ENCODE assay signal across 17 cellular contexts in genomic region chr17:36918260-36918691, GRCh38. TPM values are rescaled to one million over a fixed set of nuclear protein-coding genes. Genes with fewer than 3 reads are reported as not detected.
A peak's percentile ranks its signal among the peaks of the same experiment; 100 is the strongest.
DNase-seq lines count a peak whose midpoint lies in the region; ATAC-seq, FAIRE-seq and TF ChIP-seq lines count a peak whose summit lies in the region.
"Had no signal": no experiment of that assay in that cellular context is flagged by ENCODE, and none has a peak within 500 bp of the region (broad histone marks: within the 10 kb centered on the region; RNA-seq: fewer than 3 reads in every experiment).

No MANE protein-coding gene starts in this region.

- H2AK5ac ChIP-seq in H1 (ENCODE audit: low read depth, low read length) = no peak overlapping the region; the same call in 1 of the 2 replicates

- 60% methylated on average over 3 of the region's 3 CpGs; no CpG with 5 or more reads in 1 of the 2 experiments for WGBS in H1 (ENCODE audit: extremely low coverage in 1 of 2, insufficient coverage in 1 of 2, insufficient read length in 1 of 2, insufficient replicate concordance in 2 of 2, low coverage in 1 of 2, low lambda C conversion rate in 2 of 2, missing lambda C conversion rate in 1 of 2), 2 experiments

- CTCF ChIA-PET in H1 (lab: Charles Lee; ENCODE audit: partially characterized antibody) = interaction anchor here (0.7 to 3.0 kb wide), 7 partner anchors 10 to 289 kb away, joined by 3 to 13 read pairs (median 4); no protein-coding TSS in a partner anchor

- H3K18ac ChIP-seq in H1 (ENCODE audit: extremely low read depth, low read length) = peak overlapping the region; percentile 75; the same call in 1 of the 2 replicates

- no peaks in the 10 kb centered on the region for H3K79me2 ChIP-seq in GM23338 (replicated peaks; ENCODE audit: insufficient read depth)
- no peaks in the 10 kb centered on the region for H3K79me2 ChIP-seq in H1 (ENCODE audit: control insufficient read depth in 1 of 2, insufficient read depth in 2 of 2, low read length in 2 of 2)
- H3K79me2 ChIP-seq in osteoblast (ENCODE audit: insufficient read depth, low read length) = no peaks in the 10 kb centered on the region

- no peak overlapping the region for H3K14ac ChIP-seq in H1 (ENCODE audit: insufficient read length)

- DNase-seq in GM23338 (ENCODE audit: low spot score) = peak; percentile 52
- peak; percentile 75 for DNase-seq in M059J (ENCODE audit: low read depth)
- DNase-seq in H1 (ENCODE audit: low read depth in 1 of 2, low spot score in 2 of 2) = no peak
- no peak for DNase-seq in osteoblast (ENCODE audit: insufficient read length, low spot score, missing footprints)
- DNase-seq in activated naive CD4-positive, alpha-beta T cell (lab: John Stamatoyannopoulos, UW) = no peak
- no peak for DNase-seq in head of caudate nucleus
- DNase-seq in endothelial cell (ENCODE audit: low spot score) = no peak
- DNase-seq: DMS153; NCI-H187; NCI-H524; stimulated activated naive B cell treated with anti-CD40 and anti-IgM and Interleukin-4, amounts not matched to agents 10 μg/mL and 1 μg/mL and 100 μg/mL, for 72 hours had no signal

- H3K36me3 Mint-ChIP-seq in GM23338 (ENCODE audit: low read depth) = no peaks in the 10 kb centered on the region
- peaks cover 4% of the 10 kb centered on the region for H3K36me3 Mint-ChIP-seq in endothelial cell (ENCODE audit: low read depth, unreplicated experiment)
- H3K36me3 Mint-ChIP-seq: memory B cell; stimulated activated naive B cell treated with anti-CD40 and anti-IgM and Interleukin-4, amounts not matched to agents 10 μg/mL and 1 μg/mL and 100 μg/mL, for 72 hours had no signal

- H3K27ac Mint-ChIP-seq in GM23338 (no peak overlapping the region), endothelial cell (ENCODE audit: unreplicated experiment) (no peak overlapping the region)
- H3K27ac Mint-ChIP-seq: memory B cell; stimulated activated naive B cell treated with anti-CD40 and anti-IgM and Interleukin-4, amounts not matched to agents 10 μg/mL and 1 μg/mL and 100 μg/mL, for 72 hours had no signal

- POLR2A ChIA-PET in H1 (lab: Charles Lee; ENCODE audit: partially characterized antibody) = interaction anchor here (0.9 to 1.3 kb wide), 3 partner anchors 10 to 64 kb away, joined by 3 to 4 read pairs (median 3); partner anchors contain the start of gene AATF

- ATAC-seq in GM23338 (peak; percentile 39), GM18502 (IDR thresholded peaks at IDR 0.05; ENCODE audit: poor library complexity, unreplicated experiment) (no peak)
- ATAC-seq: stimulated activated naive B cell treated with anti-CD40 and anti-IgM and Interleukin-4, amounts not matched to agents 10 μg/mL and 1 μg/mL and 100 μg/mL, for 72 hours had no signal

- TF ChIP-seq EP300 in H1 (IDR thresholded peaks at IDR 0.05; ENCODE audit: borderline replicate concordance in 1 of 2, low read depth in 2 of 2, low read length in 2 of 2) = no peak

- H3K56ac ChIP-seq in H1 (replicated peaks; ENCODE audit: insufficient read length, low read depth, low read length) = no peak overlapping the region

- peak overlapping the region; percentile 18 for H4K91ac ChIP-seq in H1 (replicated peaks; ENCODE audit: insufficient read length, low read length)

- H3F3A ChIP-seq in GM23338 (replicated peaks; ENCODE audit: low read depth) = peaks cover 4% of the 10 kb centered on the region; the same call in 1 of the 2 replicates

- no peak overlapping the region for H3K23ac ChIP-seq in H1 (ENCODE audit: insufficient read length)

- no peaks in the 10 kb centered on the region for H3K79me1 ChIP-seq in H1 (ENCODE audit: low read depth, low read length)

- peak overlapping the region; percentile 12 for H4K5ac ChIP-seq in H1 (ENCODE audit: insufficient read length, low read depth, low read length)

- TF ChIP-seq CTCF in GM23338 (conservative IDR thresholded peaks at IDR 0.05; ENCODE audit: low read depth in 2 of 2) = no peak
- TF ChIP-seq CTCF in H1 (IDR thresholded peaks at IDR 0.05; ENCODE audit: control extremely low read depth in 1 of 3, insufficient read depth in 1 of 3, low read depth in 1 of 3, low read length in 3 of 3) = no peak
- TF ChIP-seq CTCF in osteoblast (IDR thresholded peaks at IDR 0.05; ENCODE audit: extremely low read depth, low read depth, low read length) = no peak
- TF ChIP-seq CTCF in endothelial cell (IDR thresholded peaks at IDR 0.05; ENCODE audit: unreplicated experiment) = no peak

- H4K20me1 ChIP-seq in GM23338 (replicated peaks; ENCODE audit: insufficient read depth) (no peaks in the 10 kb centered on the region), H1 (replicated peaks in 1 of 2; ENCODE audit: control insufficient read depth in 1 of 2, insufficient read depth in 2 of 2, low read length in 2 of 2) (no peaks in the 10 kb centered on the region), osteoblast (ENCODE audit: insufficient read depth, low read length) (no peaks in the 10 kb centered on the region)

- peak overlapping the region; percentile 24; the same call in 1 of the 2 replicates for H3K4me2 ChIP-seq in GM23338
- peak overlapping the region; percentile 16 to 48; a peak in 1 of 4 replicates for H3K4me2 ChIP-seq in H1 (ENCODE audit: insufficient read depth in 1 of 2, low read depth in 2 of 2, low read length in 2 of 2)
- H3K4me2 ChIP-seq in osteoblast (ENCODE audit: insufficient read depth, low read length) = no peak overlapping the region
- H3K4me2 ChIP-seq: BLaER1 treated with 17β-estradiol and CSF1 and Interleukin-3, amounts not matched to agents 10 nM and 100 nM; KMS-11 had no signal

- H3K4me1 Mint-ChIP-seq in GM23338 (peaks cover 55% of the 10 kb centered on the region), endothelial cell (ENCODE audit: unreplicated experiment) (peaks cover 6% of the 10 kb centered on the region)
- H3K4me1 Mint-ChIP-seq: memory B cell had no signal

- no peak overlapping the region; the same call in 2 of the 3 replicates for H3K4me3 Mint-ChIP-seq in GM23338
- H3K4me3 Mint-ChIP-seq in endothelial cell (ENCODE audit: unreplicated experiment) = no peak overlapping the region
- H3K4me3 Mint-ChIP-seq: memory B cell; stimulated activated naive B cell treated with anti-CD40 and anti-IgM and Interleukin-4, amounts not matched to agents 10 μg/mL and 1 μg/mL and 100 μg/mL, for 72 hours had no signal

- peak overlapping the region; percentile 78; the same call in 1 of the 2 replicates for H2BK12ac ChIP-seq in H1 (ENCODE audit: low read depth, low read length)

- TF ChIP-seq RAD21 in H1 (IDR thresholded peaks at IDR 0.05 in 1 of 2, conservative IDR thresholded peaks at IDR 0.05 in 1 of 2; ENCODE audit: low read depth in 2 of 2, low read length in 2 of 2) = no peak

- no peaks in the 10 kb centered on the region for H3K27me3 ChIP-seq in GM23338 (ENCODE audit: insufficient read depth)
- peaks cover 0 to 5% (median 0%) of the 10 kb centered on the region in 4 experiments; a peak in 3 of 7 replicates for H3K27me3 ChIP-seq in H1 (replicated peaks in 1 of 4; ENCODE audit: control insufficient read depth in 3 of 4, extremely low read depth in 1 of 4, insufficient read depth in 3 of 4, low read length in 3 of 4)
- H3K27me3 ChIP-seq in osteoblast (ENCODE audit: insufficient read depth, low read length) = peaks cover 3% of the 10 kb centered on the region

- H2BK120ac ChIP-seq in H1 (replicated peaks; ENCODE audit: low read depth, low read length) = no peak overlapping the region

- no peaks in the 10 kb centered on the region for H3K23me2 ChIP-seq in H1 (ENCODE audit: low read depth, low read length)

- H3K4ac ChIP-seq in H1 (replicated peaks; ENCODE audit: insufficient read length, low read depth, low read length) = no peak overlapping the region

- H3K9ac ChIP-seq in H1 (replicated peaks in 1 of 4; ENCODE audit: extremely low read depth in 1 of 4, low read depth in 3 of 4, low read length in 3 of 4) = no peak overlapping the region
- H3K9ac ChIP-seq: BLaER1 treated with 17β-estradiol and CSF1 and Interleukin-3, amounts not matched to agents 10 nM and 100 nM; KMS-11 had no signal

- H3K4me1 ChIP-seq in GM23338 (ENCODE audit: insufficient read depth) = peaks cover 43% of the 10 kb centered on the region
- peaks cover 0 to 37% (median 25%) of the 10 kb centered on the region in 4 experiments; a peak in 6 of 7 replicates for H3K4me1 ChIP-seq in H1 (replicated peaks in 1 of 4; ENCODE audit: control insufficient read depth in 3 of 4, insufficient read depth in 4 of 4, low read length in 3 of 4)
- H3K4me1 ChIP-seq in osteoblast (ENCODE audit: insufficient read depth, low read length) = peaks cover 8% of the 10 kb centered on the region

- H3K9me3 ChIP-seq in H1 (ENCODE audit: insufficient read depth in 2 of 2, low read depth in 1 of 2, low read length in 1 of 2) (no peaks in the 10 kb centered on the region), osteoblast (ENCODE audit: low read depth, low read length) (no peaks in the 10 kb centered on the region)
- H3K9me3 ChIP-seq: BLaER1 treated with 17β-estradiol and CSF1 and Interleukin-3, amounts not matched to agents 10 nM and 100 nM had no signal

- H2AFZ ChIP-seq in GM23338 (peak overlapping the region; percentile 84; the same call in 1 of the 2 replicates), H1 (ENCODE audit: low read length) (peak overlapping the region; percentile 36; the same call in 1 of the 2 replicates), osteoblast (ENCODE audit: low read length) (peak overlapping the region; percentile 73)

- peak overlapping the region; percentile 9; the same call in 1 of the 2 replicates for H4K8ac ChIP-seq in H1 (ENCODE audit: extremely low read depth, insufficient read depth, low read length)

- H3K9me3 Mint-ChIP-seq in GM23338 = no peaks in the 10 kb centered on the region
- no peaks in the 10 kb centered on the region for H3K9me3 Mint-ChIP-seq in endothelial cell (ENCODE audit: unreplicated experiment)
- H3K9me3 Mint-ChIP-seq: memory B cell had no signal

- H2BK5ac ChIP-seq in H1 (ENCODE audit: low read depth, low read length) = peak overlapping the region; percentile 41; the same call in 1 of the 2 replicates

- intact Hi-C loops in head of caudate nucleus (cut with DNase I) = no loop called here

- H3K9me2 ChIP-seq in GM23338 (ENCODE audit: insufficient read depth) = no peaks in the 10 kb centered on the region

- H3K27me3 Mint-ChIP-seq in GM23338 (ENCODE audit: insufficient read depth, low read depth, poor library complexity) (peaks cover 22% of the 10 kb centered on the region), endothelial cell (ENCODE audit: unreplicated experiment) (peaks cover 4% of the 10 kb centered on the region)

- 0 out of 2 replicates have a peak overlapping the region, but pooled peaks have one; percentile 46 for H2BK15ac ChIP-seq in H1 (ENCODE audit: low read length)

- H3K27ac ChIP-seq in GM23338 (ENCODE audit: low read depth) (no peak overlapping the region), H1 (ENCODE audit: low read depth, low read length) (no peak overlapping the region), osteoblast (ENCODE audit: low read depth, low read length) (no peak overlapping the region)
- H3K27ac ChIP-seq: BLaER1 treated with 17β-estradiol and CSF1 and Interleukin-3, amounts not matched to agents 10 nM and 100 nM; KMS-11 had no signal

- TF ChIP-seq POLR2A in H1 (IDR thresholded peaks at IDR 0.05; ENCODE audit: control extremely low read depth in 1 of 2, low read depth in 2 of 2, low read length in 2 of 2) = no peak

- no peak for FAIRE-seq in H1 (lab: Jason Lieb, UNC)

- H3K36me3 ChIP-seq in GM23338 (ENCODE audit: insufficient read depth) = no peaks in the 10 kb centered on the region
- H3K36me3 ChIP-seq in H1 (ENCODE audit: control insufficient read depth in 2 of 4, insufficient read depth in 4 of 4, low read length in 3 of 4) = no peaks in the 10 kb centered on the region
- H3K36me3 ChIP-seq in osteoblast (ENCODE audit: insufficient read depth, low read length) = no peaks in the 10 kb centered on the region
- H3K36me3 ChIP-seq: BLaER1 treated with 17β-estradiol and CSF1 and Interleukin-3, amounts not matched to agents 10 nM and 100 nM had no signal

- no peak overlapping the region for H3K4me3 ChIP-seq in GM23338
- H3K4me3 ChIP-seq in H1 (ENCODE audit: extremely low read depth in 1 of 4, insufficient read depth in 2 of 4, low read depth in 3 of 4, low read length in 4 of 4) = no peak overlapping the region
- H3K4me3 ChIP-seq in osteoblast (ENCODE audit: insufficient read depth, low read length) = no peak overlapping the region
- H3K4me3 ChIP-seq: BLaER1 treated with 17β-estradiol and CSF1 and Interleukin-3, amounts not matched to agents 10 nM and 100 nM had no signal

- H2BK20ac ChIP-seq in H1 (ENCODE audit: low read length) = peak overlapping the region; percentile 72; the same call in 1 of the 2 replicates

RNA-seq across cellular contexts. Expression of gene LHX1, which starts 19.0 kb away (rescaled TPM):
- total RNA-seq in GM23338 (2014; rRNA removed; shearing (Covaris generic)) = 0.52 and 0.58 TPM in 2 replicates
- polyA plus RNA-seq in GM23338 (2016; fragmentation: Nextera tagmentation; extraction: Ambion mirVana) = 0.74 and 1.1 TPM in 2 replicates
- total RNA-seq in M059J (2014; rRNA removed; shearing (Covaris generic)) = 0.81 and 3.5 TPM in 2 replicates
- total RNA-seq in H1 (2021; fragmentation: NEBNext Ultra II Directional; extraction: Animal tissue kit (Norgen Biotek cat#: 25700)) = 0.93 and 1.5 TPM in 2 replicates
- polyA plus RNA-seq in H1 (2011; rRNA removed) = 0.26 and 0.33 TPM in 2 replicates
- polyA plus RNA-seq in H1 (2011; cell fraction: cytosol; rRNA removed) = 0.21 TPM
- polyA plus RNA-seq in H1 (2011; cell fraction: nucleus; rRNA removed) = 0.67 TPM
- polyA plus RNA-seq in H1 (2012, experiment 1 of 2) = 0.57 to 1.4 TPM (median 0.94 TPM) in 4 replicates
- 0.81 TPM for polyA plus RNA-seq in H1 (2012, experiment 2 of 2)
- 0.53 TPM for polyA plus RNA-seq in H1 (2013, experiment 1 of 2)
- 0.39 TPM for polyA plus RNA-seq in H1 (2013, experiment 2 of 2)
- polyA minus RNA-seq in H1 (2011; rRNA and poly(A)+ RNA removed) = 0.35 TPM in 1 of 2 replicates, not detected in the other
- polyA minus RNA-seq in H1 (2011; cell fraction: cytosol; rRNA and poly(A)+ RNA removed) = not detected
- 0.70 TPM for polyA minus RNA-seq in H1 (2011; cell fraction: nucleus; rRNA and poly(A)+ RNA removed)
- not detected in 2 replicates for total RNA-seq in osteoblast
- 4.5 TPM for total RNA-seq in endothelial cell (ENCODE audit: unreplicated experiment)
- total RNA-seq: fibroblast of lung, skeletal muscle tissue had no signal
- polyA plus RNA-seq: fibroblast of lung had no signal

RNA-seq across cellular contexts. Expression of gene AATF, which starts 30.5 kb away (rescaled TPM):
- 40.2 and 53.7 TPM in 2 replicates for total RNA-seq in GM23338 (2014; rRNA removed; shearing (Covaris generic))
- polyA plus RNA-seq in GM23338 (2016; fragmentation: Nextera tagmentation; extraction: Ambion mirVana) = 64.1 and 71.2 TPM in 2 replicates
- 28.6 and 43.5 TPM in 2 replicates for total RNA-seq in M059J (2014; rRNA removed; shearing (Covaris generic))
- 62.8 and 67.7 TPM in 2 replicates for total RNA-seq in H1 (2021; fragmentation: NEBNext Ultra II Directional; extraction: Animal tissue kit (Norgen Biotek cat#: 25700))
- polyA plus RNA-seq in H1 (2011; rRNA removed) = 20.1 and 23.7 TPM in 2 replicates
- polyA plus RNA-seq in H1 (2011; cell fraction: cytosol; rRNA removed) = 26.3 TPM
- 29.8 TPM for polyA plus RNA-seq in H1 (2011; cell fraction: nucleus; rRNA removed)
- 66.6 to 96.2 TPM (median 77.0 TPM) in 4 replicates for polyA plus RNA-seq in H1 (2012, experiment 1 of 2)
- 23.2 TPM for polyA plus RNA-seq in H1 (2012, experiment 2 of 2)
- 74.6 TPM for polyA plus RNA-seq in H1 (2013, experiment 1 of 2)
- 70.3 TPM for polyA plus RNA-seq in H1 (2013, experiment 2 of 2)
- polyA minus RNA-seq in H1 (2011; rRNA and poly(A)+ RNA removed) = 24.8 and 31.2 TPM in 2 replicates
- polyA minus RNA-seq in H1 (2011; cell fraction: cytosol; rRNA and poly(A)+ RNA removed) = 21.7 TPM
- polyA minus RNA-seq in H1 (2011; cell fraction: nucleus; rRNA and poly(A)+ RNA removed) = 26.4 TPM
- total RNA-seq in osteoblast = 22.4 and 24.2 TPM in 2 replicates
- 25.0 TPM for total RNA-seq in endothelial cell (ENCODE audit: unreplicated experiment)

Comparison
In these comparisons a context has a peak if more than half of its experiments do, and no peak if none do; other contexts are left out.
1. DNase-seq: peak in GM23338 (single experiment) and M059J (single experiment); none in H1 (0 of 2), osteoblast (single experiment), activated naive CD4-positive, alpha-beta T cell (0 of 4), head of caudate nucleus (0 of 42) and endothelial cell (single experiment).
2. Peak in every context shown above with its lines, with median percentiles within 50 percentile points of each other: H2AFZ ChIP-seq.